Comparison of ENCODE assay signal across 8 cellular contexts in genomic region chr6:16761469-16762264, GRCh38. TPM values are rescaled to one million over a fixed set of nuclear protein-coding genes. Genes with fewer than 3 reads are reported as not detected.
A peak's percentile ranks its signal among the peaks of the same experiment; 100 is the strongest.
DNase-seq lines count a peak whose midpoint lies in the region; ATAC-seq lines count a peak whose summit lies in the region.

No MANE protein-coding gene starts in this region.

- no peaks in the 10 kb centered on the region for H3K27me3 ChIP-seq in layer of hippocampus (ENCODE audit: control insufficient read depth, insufficient read depth, low read length)

- DNase-seq in NCI-H1694 treated with DMSO at 0.1 percent for 48 hours (lab: John Stamatoyannopoulos, UW) = peak; percentile 18
- DNase-seq in NCI-H1694 (lab: John Stamatoyannopoulos, UW) = no peak
- peak; percentile 68 to 86 for DNase-seq in NCI-H1930 (lab: John Stamatoyannopoulos, UW)
- DNase-seq in activated CD4-positive, alpha-beta T cell treated with anti-CD3 and anti-CD28 coated beads for 1 hour = peak; percentile 76
- peak; percentile 72 for DNase-seq in cerebellum (ENCODE audit: low spot score)
- peak; percentile 47 to 72 (median 62) for DNase-seq in stimulated activated CD4-positive, alpha-beta T cell treated with anti-CD3 and anti-CD28 coated beads, Interleukin-1b, Interleukin-23, amount 100 ng/mL, for 24 hours (ENCODE audit: low read depth in 4 of 4, low spot score in 1 of 4)

- peak overlapping the region; percentile 95 for H3K27ac ChIP-seq in layer of hippocampus (ENCODE audit: low read depth, low read length)

- peak; percentile 49 for ATAC-seq in HG02759 (IDR thresholded peaks at IDR 0.05; ENCODE audit: unreplicated experiment)

RNA-seq across cellular contexts. Expression of gene ATXN1, which starts 0.4 kb away (rescaled TPM):
- total RNA-seq in cerebellum = 38.8 TPM
